27 cellular contexts compared by ENCODE assay signal in the genomic region with DNA sequence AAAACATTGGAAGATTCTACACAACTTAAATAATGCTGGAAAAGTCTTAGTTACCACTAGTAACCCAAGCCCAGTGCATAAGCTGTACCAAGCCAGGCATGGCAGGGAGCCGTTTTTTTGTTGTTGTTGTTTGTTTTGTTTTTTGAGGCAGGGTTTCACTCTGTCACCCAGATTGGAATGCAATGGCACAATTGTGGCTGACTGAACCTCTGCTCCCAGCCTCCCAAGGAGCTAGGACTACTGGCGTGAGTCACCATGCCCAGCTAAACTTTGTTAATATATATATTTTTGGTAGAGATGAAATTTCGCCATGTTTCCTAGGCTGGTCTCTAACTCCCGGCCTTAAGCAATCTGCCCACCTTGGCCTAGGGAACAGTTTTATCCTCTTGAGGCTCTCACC. TPM values are rescaled to one million over a fixed set of nuclear protein-coding genes. Genes with fewer than 3 reads are reported as not detected.
"Had no signal": no experiment of that assay in that cellular context is flagged by ENCODE, and none has a peak within 500 bp of the region (broad histone marks: within the 10 kb centered on the region; RNA-seq: fewer than 3 reads in every experiment).

No MANE protein-coding gene starts in this region.

- H3K4me1 ChIP-seq: gastrocnemius medialis, psoas muscle had no signal

- H3K27me3 ChIP-seq: colonic mucosa, gastrocnemius medialis, ovary, suprapubic skin, transverse colon had no signal

- H3K4me3 ChIP-seq: colonic mucosa, gastrocnemius medialis, ovary, psoas muscle, skin epidermis, suprapubic skin had no signal

- H3K36me3 Mint-ChIP-seq: naive thymus-derived CD8-positive, alpha-beta T cell had no signal

- H3K27ac Mint-ChIP-seq: activated naive CD8-positive, alpha-beta T cell treated with anti-CD3 and anti-CD28 coated beads, Interleukin-2, amount 50 U/mL, for 24 hours; endodermal cell had no signal

- DNase-seq: activated CD4-positive, alpha-beta T cell treated with anti-CD3 and anti-CD28 coated beads, Interleukin-2, amount 10 ng/mL, durations not matched to agents 7 days and 5 days; activated CD8-positive, alpha-beta memory T cell treated with anti-CD3 and anti-CD28 coated beads for 24 hours; activated naive CD8-positive, alpha-beta T cell treated with anti-CD3 and anti-CD28 coated beads, Interleukin-2, amount 50 U/mL, for 24 hours; anterior cingulate cortex; colonic mucosa; endodermal cell; gastrocnemius medialis; head of caudate nucleus; kidney glomerular epithelial cell; mesendoderm; naive thymus-derived CD8-positive, alpha-beta T cell; ovary; psoas muscle; right cardiac atrium; stimulated activated CD4-positive, alpha-beta T cell treated with anti-CD3 and anti-CD28 coated beads, Interleukin-15, amount 100 ng/mL, for 24 hours; stimulated activated CD4-positive, alpha-beta T cell treated with anti-CD3 and anti-CD28 coated beads, Interleukin-2, amount 100 ng/mL, for 48 hours; stimulated activated naive CD8-positive, alpha-beta T cell treated with anti-CD3 and anti-CD28 coated beads, Interleukin-15, amount 100 ng/mL, for 72 hours; T-helper 1 cell; T1000; transverse colon had no signal

- H3K27me3 Mint-ChIP-seq: activated CD4-positive, alpha-beta T cell treated with anti-CD3 and anti-CD28 coated beads, Interleukin-2, amount 10 ng/mL, durations not matched to agents 7 days and 5 days; activated naive CD8-positive, alpha-beta T cell treated with anti-CD3 and anti-CD28 coated beads, Interleukin-2, amount 50 U/mL, for 24 hours; central memory CD8-positive, alpha-beta T cell; naive thymus-derived CD8-positive, alpha-beta T cell had no signal

- H3K9me3 ChIP-seq: colonic mucosa, gastrocnemius medialis, ovary, psoas muscle, suprapubic skin, transverse colon had no signal

- H3K27ac ChIP-seq: epithelial cell of prostate, gastrocnemius medialis, ovary, psoas muscle had no signal

- H3K4me1 Mint-ChIP-seq: endodermal cell had no signal

- H3K36me3 ChIP-seq: colonic mucosa, gastrocnemius medialis, ovary, suprapubic skin, transverse colon had no signal

- ATAC-seq: activated naive CD8-positive, alpha-beta T cell treated with anti-CD3 and anti-CD28 coated beads, Interleukin-2, amount 50 U/mL, for 24 hours; gastrocnemius medialis; naive thymus-derived CD8-positive, alpha-beta T cell; psoas muscle; right cardiac atrium; stimulated activated naive CD8-positive, alpha-beta T cell treated with anti-CD3 and anti-CD28 coated beads, Interleukin-15, amount 100 ng/mL, for 72 hours had no signal

- H3K9me3 Mint-ChIP-seq: activated naive CD8-positive, alpha-beta T cell treated with anti-CD3 and anti-CD28 coated beads, Interleukin-2, amount 50 U/mL, for 24 hours; activated T-helper 1 cell treated with anti-CD3 and anti-CD28 coated beads, Interleukin-12 subunit alpha, Interleukin-12 subunit beta, Interleukin-2, Interleukin-4 antibody, amounts not matched to agents 30 ng/mL and 10 ng/mL and 1 ng/mL, durations not matched to agents 14 hours and 24 hours and 36 hours; central memory CD8-positive, alpha-beta T cell; endodermal cell; stimulated activated naive CD8-positive, alpha-beta T cell treated with anti-CD3 and anti-CD28 coated beads, Interleukin-15, amount 100 ng/mL, for 72 hours had no signal

- H3K4me3 Mint-ChIP-seq: activated CD4-positive, alpha-beta T cell treated with anti-CD3 and anti-CD28 coated beads, Interleukin-2, amount 10 ng/mL, durations not matched to agents 7 days and 5 days; activated naive CD8-positive, alpha-beta T cell treated with anti-CD3 and anti-CD28 coated beads, Interleukin-2, amount 50 U/mL, for 24 hours; activated T-helper 1 cell treated with anti-CD3 and anti-CD28 coated beads, Interleukin-12 subunit alpha, Interleukin-12 subunit beta, Interleukin-2, Interleukin-4 antibody, amounts not matched to agents 30 ng/mL and 10 ng/mL and 1 ng/mL, durations not matched to agents 14 hours and 24 hours and 36 hours; central memory CD8-positive, alpha-beta T cell; endodermal cell; naive thymus-derived CD8-positive, alpha-beta T cell; stimulated activated naive CD8-positive, alpha-beta T cell treated with anti-CD3 and anti-CD28 coated beads, Interleukin-15, amount 100 ng/mL, for 72 hours had no signal

RNA-seq across cellular contexts. Expression of a gene that starts 0.6 kb away (rescaled TPM):
- total RNA-seq: activated CD4-positive, alpha-beta T cell treated with anti-CD3 and anti-CD28 coated beads, Interleukin-2, amount 10 ng/mL, durations not matched to agents 7 days and 5 days; activated T-helper 1 cell treated with anti-CD3 and anti-CD28 coated beads, Interleukin-12 subunit alpha, Interleukin-12 subunit beta, Interleukin-2, Interleukin-4 antibody, amounts not matched to agents 30 ng/mL and 10 ng/mL and 1 ng/mL, durations not matched to agents 14 hours and 24 hours and 36 hours; endodermal cell; liver; mucosa of gallbladder; naive thymus-derived CD8-positive, alpha-beta T cell; psoas muscle; right cardiac atrium had no signal
- polyA plus RNA-seq: liver; naive thymus-derived CD8-positive, alpha-beta T cell; ovary; psoas muscle; right cardiac atrium had no signal
